In genomic region chr6:43143235-43144124, GRCh38 we compare ENCODE assay signal across 8 cellular contexts. TPM values are rescaled to one million over a fixed set of nuclear protein-coding genes. Genes with fewer than 3 reads are reported as not detected.
A peak's percentile ranks its signal among the peaks of the same experiment; 100 is the strongest.
DNase-seq lines count a peak whose midpoint lies in the region; ATAC-seq and TF ChIP-seq lines count a peak whose summit lies in the region.

No MANE protein-coding gene starts in this region.

- in situ Hi-C loops in Panc1 (cut with HindIII; ENCODE audit: low pct_unique_long_range_greater_than_20kb, low sequenced_read_pairs): no loop called here

- H3K27ac ChIP-seq in Panc1 (ENCODE audit: low read length): peak overlapping the region; percentile 60

- no peaks in the 10 kb centered on the region for H3K4me1 Mint-ChIP-seq in activated T-helper 1 cell treated with anti-CD3 and anti-CD28 coated beads, Interleukin-12 subunit alpha, Interleukin-12 subunit beta, Interleukin-2, Interleukin-4 antibody, amounts not matched to agents 30 ng/mL and 10 ng/mL and 1 ng/mL, durations not matched to agents 14 hours and 24 hours and 36 hours (ENCODE audit: low read depth)
- H3K4me1 Mint-ChIP-seq in natural killer cell treated with Interleukin-12 subunit alpha and Interleukin-12 subunit beta and Interleukin-15 and Interleukin-18, amount 100 ng/mL, for 72 hours (ENCODE audit: low read depth in 2 of 2): peaks cover 5 to 12% of the 10 kb centered on the region in 2 donors
- H3K4me1 Mint-ChIP-seq in stimulated activated naive B cell treated with anti-CD40 and anti-IgM and Interleukin-4, amounts not matched to agents 10 μg/mL and 1 μg/mL and 100 μg/mL, for 72 hours: peaks cover 0 to 3% of the 10 kb centered on the region in 2 donors

- no peaks in the 10 kb centered on the region for H3K36me3 Mint-ChIP-seq in activated T-helper 1 cell treated with anti-CD3 and anti-CD28 coated beads, Interleukin-12 subunit alpha, Interleukin-12 subunit beta, Interleukin-2, Interleukin-4 antibody, amounts not matched to agents 30 ng/mL and 10 ng/mL and 1 ng/mL, durations not matched to agents 14 hours and 24 hours and 36 hours (ENCODE audit: low read depth)
- H3K36me3 Mint-ChIP-seq in natural killer cell treated with Interleukin-12 subunit alpha and Interleukin-12 subunit beta and Interleukin-15 and Interleukin-18, amount 100 ng/mL, for 72 hours: no peaks in the 10 kb centered on the region
- H3K36me3 Mint-ChIP-seq in stimulated activated naive B cell treated with anti-CD40 and anti-IgM and Interleukin-4, amounts not matched to agents 10 μg/mL and 1 μg/mL and 100 μg/mL, for 72 hours: no peaks in the 10 kb centered on the region

- peak overlapping the region; percentile 14 for H3K27ac Mint-ChIP-seq in activated T-helper 1 cell treated with anti-CD3 and anti-CD28 coated beads, Interleukin-12 subunit alpha, Interleukin-12 subunit beta, Interleukin-2, Interleukin-4 antibody, amounts not matched to agents 30 ng/mL and 10 ng/mL and 1 ng/mL, durations not matched to agents 14 hours and 24 hours and 36 hours
- no peak overlapping the region for H3K27ac Mint-ChIP-seq in natural killer cell treated with Interleukin-12 subunit alpha and Interleukin-12 subunit beta and Interleukin-15 and Interleukin-18, amount 100 ng/mL, for 72 hours
- no peak overlapping the region for H3K27ac Mint-ChIP-seq in stimulated activated naive B cell treated with anti-CD40 and anti-IgM and Interleukin-4, amounts not matched to agents 10 μg/mL and 1 μg/mL and 100 μg/mL, for 72 hours

- POLR2A ChIA-PET in Panc1 (lab: Charles Lee): no interaction called here

- H3K27me3 ChIP-seq in Panc1 (ENCODE audit: control insufficient read depth, insufficient read depth, low read length): no peaks in the 10 kb centered on the region

- no peaks in the 10 kb centered on the region for H3K27me3 Mint-ChIP-seq in activated T-helper 1 cell treated with anti-CD3 and anti-CD28 coated beads, Interleukin-12 subunit alpha, Interleukin-12 subunit beta, Interleukin-2, Interleukin-4 antibody, amounts not matched to agents 30 ng/mL and 10 ng/mL and 1 ng/mL, durations not matched to agents 14 hours and 24 hours and 36 hours (ENCODE audit: insufficient read depth)
- no peaks in the 10 kb centered on the region for H3K27me3 Mint-ChIP-seq in natural killer cell treated with Interleukin-12 subunit alpha and Interleukin-12 subunit beta and Interleukin-15 and Interleukin-18, amount 100 ng/mL, for 72 hours
- H3K27me3 Mint-ChIP-seq in stimulated activated naive B cell treated with anti-CD40 and anti-IgM and Interleukin-4, amounts not matched to agents 10 μg/mL and 1 μg/mL and 100 μg/mL, for 72 hours: no peaks in the 10 kb centered on the region

- peak; percentile 98 for DNase-seq in 8988T
- DNase-seq in Jurkat, Clone E6-1 (ENCODE audit: low read depth, low spot score): peak; percentile 75
- DNase-seq in Panc1 (ENCODE audit: low read depth, low spot score): no peak
- peak; percentile 63 for DNase-seq in activated T-helper 1 cell treated with anti-CD3 and anti-CD28 coated beads, Interleukin-12 subunit alpha, Interleukin-12 subunit beta, Interleukin-2, Interleukin-4 antibody, amounts not matched to agents 30 ng/mL and 10 ng/mL and 1 ng/mL, durations not matched to agents 14 hours and 24 hours and 36 hours (ENCODE audit: low spot score)
- peak; percentile 85 for DNase-seq in fibroblast of mammary gland (ENCODE audit: low read depth)
- peak; percentile 69 for DNase-seq in natural killer cell treated with Interleukin-12 subunit alpha and Interleukin-12 subunit beta and Interleukin-15 and Interleukin-18, amount 100 ng/mL, for 72 hours (ENCODE audit: low spot score)
- DNase-seq in stimulated activated naive B cell treated with anti-CD40 and anti-IgM and Interleukin-4, amounts not matched to agents 10 μg/mL and 1 μg/mL and 100 μg/mL, for 72 hours: peak; percentile 64

- H3K4me1 ChIP-seq in Panc1 (ENCODE audit: control insufficient read depth, insufficient read depth, low read length): peaks cover 17% of the 10 kb centered on the region

- no peaks in the 10 kb centered on the region for H3K9me3 ChIP-seq in Panc1 (ENCODE audit: control insufficient read depth, insufficient read depth, low read depth, low read length)

- ATAC-seq in GM18867 (IDR thresholded peaks at IDR 0.05; ENCODE audit: unreplicated experiment) (peak; percentile 40), Panc1 (peak; percentile 97)
- peak; percentile 87 to 88 for ATAC-seq in natural killer cell treated with Interleukin-12 subunit alpha and Interleukin-12 subunit beta and Interleukin-15 and Interleukin-18, amount 100 ng/mL, for 72 hours
- ATAC-seq in stimulated activated naive B cell treated with anti-CD40 and anti-IgM and Interleukin-4, amounts not matched to agents 10 μg/mL and 1 μg/mL and 100 μg/mL, for 72 hours (replicated peaks): peak; percentile 96 to 98

- peak overlapping the region; percentile 62 for H3K4me3 ChIP-seq in Jurkat, Clone E6-1 (ENCODE audit: low read length)
- H3K4me3 ChIP-seq in Panc1 (ENCODE audit: low read depth in 2 of 2, low read length in 2 of 2) (no peak overlapping the region), fibroblast of mammary gland (ENCODE audit: control insufficient read depth, low read depth, low read length) (no peak overlapping the region)

- TF ChIP-seq CTCF in Panc1 (IDR thresholded peaks at IDR 0.05) (peak; percentile 97), fibroblast of mammary gland (conservative IDR thresholded peaks at IDR 0.05; ENCODE audit: control insufficient read depth, insufficient read depth, low read depth, low read length) (peak; percentile 87)

- intact Hi-C loops in Panc1 (cut with micrococcal nuclease; ENCODE audit: unreplicated experiment): loop anchor here (5.0 to 10.0 kb wide), 3 partner anchors 66 to 399 kb away; partner anchors contain the start of genes PTK7 and TBCC
- intact Hi-C loops in activated T-helper 1 cell treated with anti-CD3 and anti-CD28 coated beads, Interleukin-12 subunit alpha, Interleukin-12 subunit beta, Interleukin-2, Interleukin-4 antibody, amounts not matched to agents 30 ng/mL and 10 ng/mL and 1 ng/mL, durations not matched to agents 14 hours and 24 hours and 36 hours (cut with micrococcal nuclease): loop anchor here (1.0 to 5.0 kb wide), 5 partner anchors 41 to 242 kb away; no protein-coding TSS in a partner anchor

- no TSS peak for BruUV-seq in Panc1 (replicated peaks; lab: Mats Ljungman, UMichigan)

- no peak overlapping the region for H3K4me3 Mint-ChIP-seq in activated T-helper 1 cell treated with anti-CD3 and anti-CD28 coated beads, Interleukin-12 subunit alpha, Interleukin-12 subunit beta, Interleukin-2, Interleukin-4 antibody, amounts not matched to agents 30 ng/mL and 10 ng/mL and 1 ng/mL, durations not matched to agents 14 hours and 24 hours and 36 hours
- peak overlapping the region; percentile 3 for H3K4me3 Mint-ChIP-seq in natural killer cell treated with Interleukin-12 subunit alpha and Interleukin-12 subunit beta and Interleukin-15 and Interleukin-18, amount 100 ng/mL, for 72 hours
- H3K4me3 Mint-ChIP-seq in stimulated activated naive B cell treated with anti-CD40 and anti-IgM and Interleukin-4, amounts not matched to agents 10 μg/mL and 1 μg/mL and 100 μg/mL, for 72 hours: peak overlapping the region in 1 of 2 donors; percentile 27

- H3K36me3 ChIP-seq in Panc1 (ENCODE audit: control insufficient read depth, insufficient read depth, low read length): no peaks in the 10 kb centered on the region

- no peaks in the 10 kb centered on the region for H3K9me3 Mint-ChIP-seq in activated T-helper 1 cell treated with anti-CD3 and anti-CD28 coated beads, Interleukin-12 subunit alpha, Interleukin-12 subunit beta, Interleukin-2, Interleukin-4 antibody, amounts not matched to agents 30 ng/mL and 10 ng/mL and 1 ng/mL, durations not matched to agents 14 hours and 24 hours and 36 hours
- no peaks in the 10 kb centered on the region for H3K9me3 Mint-ChIP-seq in natural killer cell treated with Interleukin-12 subunit alpha and Interleukin-12 subunit beta and Interleukin-15 and Interleukin-18, amount 100 ng/mL, for 72 hours
- H3K9me3 Mint-ChIP-seq in stimulated activated naive B cell treated with anti-CD40 and anti-IgM and Interleukin-4, amounts not matched to agents 10 μg/mL and 1 μg/mL and 100 μg/mL, for 72 hours: no peaks in the 10 kb centered on the region

- CTCF ChIA-PET in Panc1 (lab: Charles Lee): interaction anchor here (0.5 to 1.2 kb wide), 8 partner anchors 15 to 160 kb away, joined by 3 to 6 read pairs (median 3); no protein-coding TSS in a partner anchor

RNA-seq across cellular contexts. Expression of gene SRF, which starts 27.6 kb away (rescaled TPM):
- polyA plus RNA-seq in Jurkat, Clone E6-1 (2012; ENCODE audit: insufficient read depth, insufficient read length): 37.4 TPM
- 48.9 TPM for total RNA-seq in Panc1 (2021; ENCODE audit: unreplicated experiment)
- polyA plus RNA-seq in Panc1 (2012; ENCODE audit: insufficient read length): 60.8 TPM
- 61.4 and 61.9 TPM in 2 replicates for total RNA-seq in activated T-helper 1 cell treated with anti-CD3 and anti-CD28 coated beads, Interleukin-12 subunit alpha, Interleukin-12 subunit beta, Interleukin-2, Interleukin-4 antibody, amounts not matched to agents 30 ng/mL and 10 ng/mL and 1 ng/mL, durations not matched to agents 14 hours and 24 hours and 36 hours
- total RNA-seq in natural killer cell treated with Interleukin-12 subunit alpha and Interleukin-12 subunit beta and Interleukin-15 and Interleukin-18, amount 100 ng/mL, for 72 hours: 10 to 100 TPM; 56.8 to 70.4 TPM

RNA-seq across cellular contexts. Expression of gene CUL9, which starts 38.5 kb away (rescaled TPM):
- 50.1 TPM for polyA plus RNA-seq in Jurkat, Clone E6-1 (2012; ENCODE audit: insufficient read depth, insufficient read length)
- 54.3 TPM for total RNA-seq in Panc1 (2021; ENCODE audit: unreplicated experiment)
- 41.2 TPM for polyA plus RNA-seq in Panc1 (2012; ENCODE audit: insufficient read length)
- 38.9 and 42.2 TPM in 2 replicates for total RNA-seq in activated T-helper 1 cell treated with anti-CD3 and anti-CD28 coated beads, Interleukin-12 subunit alpha, Interleukin-12 subunit beta, Interleukin-2, Interleukin-4 antibody, amounts not matched to agents 30 ng/mL and 10 ng/mL and 1 ng/mL, durations not matched to agents 14 hours and 24 hours and 36 hours
- total RNA-seq in natural killer cell treated with Interleukin-12 subunit alpha and Interleukin-12 subunit beta and Interleukin-15 and Interleukin-18, amount 100 ng/mL, for 72 hours: 10 to 100 TPM; 41.5 to 85.8 TPM

Comparison
In these comparisons a context has a peak if more than half of its experiments do, and no peak if none do; other contexts are left out.
1. ATAC-seq: peak in every context shown above with its lines; median percentile 97 in Panc1; 97 in stimulated activated naive B cell treated with anti-CD40 and anti-IgM and Interleukin-4, amounts not matched to agents 10 μg/mL and 1 μg/mL and 100 μg/mL, for 72 hours; 88 in natural killer cell treated with Interleukin-12 subunit alpha and Interleukin-12 subunit beta and Interleukin-15 and Interleukin-18, amount 100 ng/mL, for 72 hours; 40 in GM18867.